ENCODE assay signal across 21 cellular contexts in the genomic region with DNA sequence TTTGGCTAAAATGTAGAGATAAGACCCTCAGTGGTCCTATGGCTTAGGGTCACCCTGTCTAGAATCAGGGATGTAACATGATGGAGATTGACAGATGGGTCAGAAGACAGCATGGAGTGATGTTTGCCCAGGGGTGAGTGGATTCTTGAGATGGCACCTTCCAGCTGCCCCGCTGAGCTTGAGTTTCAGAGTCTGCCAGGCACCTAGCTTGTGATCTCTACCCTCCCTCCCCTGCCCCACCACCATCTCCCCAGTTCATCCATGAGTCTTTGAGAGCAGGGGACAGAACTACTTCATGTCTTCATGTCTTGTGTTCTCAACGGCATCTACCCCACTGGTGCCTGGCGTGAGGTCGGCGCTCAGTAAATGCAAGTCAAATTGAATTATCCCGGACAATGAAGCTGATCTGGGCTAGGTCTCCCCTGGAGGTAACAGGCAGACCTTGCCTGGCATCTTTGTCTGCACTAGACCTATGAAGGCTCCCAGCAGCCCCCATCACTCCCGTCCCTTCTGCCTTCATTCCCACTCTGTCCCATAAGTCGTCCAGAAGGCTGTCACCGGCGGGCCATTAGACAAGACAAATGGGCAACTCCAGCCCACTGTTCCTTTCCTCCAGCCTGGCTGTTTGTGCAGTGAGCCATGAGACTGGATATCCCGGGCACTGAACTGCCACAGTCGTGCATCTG.
DNase-seq lines count a peak whose midpoint lies in the region; ATAC-seq and TF ChIP-seq lines count a peak whose summit lies in the region.
"Had no signal": no experiment of that assay in that cellular context is flagged by ENCODE, and none has a peak within 500 bp of the region (broad histone marks: within the 10 kb centered on the region; RNA-seq: fewer than 3 reads in every experiment).

No MANE protein-coding gene starts in this region.

- no peak overlapping the region for H3K27ac ChIP-seq in right atrium auricular region
- no peak overlapping the region for H3K27ac ChIP-seq in right cardiac atrium (ENCODE audit: low read length)
- H3K27ac ChIP-seq: BLaER1, SJCRH30 had no signal

- H3K9me3 ChIP-seq in right atrium auricular region = no peaks in the 10 kb centered on the region
- no peaks in the 10 kb centered on the region for H3K9me3 ChIP-seq in right cardiac atrium (ENCODE audit: control insufficient read depth, low read length)
- H3K9me3 ChIP-seq: BLaER1, SJCRH30 had no signal

- H3K27me3 Mint-ChIP-seq in osteocyte (ENCODE audit: unreplicated experiment) = no peaks in the 10 kb centered on the region
- H3K27me3 Mint-ChIP-seq: CD4-positive, CD25-positive, alpha-beta regulatory T cell had no signal

- H3K27ac Mint-ChIP-seq in osteocyte (ENCODE audit: unreplicated experiment) = no peak overlapping the region
- H3K27ac Mint-ChIP-seq: CD4-positive, CD25-positive, alpha-beta regulatory T cell had no signal

- peak; percentile 40 for DNase-seq in right atrium auricular region (ENCODE audit: low spot score)
- no peak for DNase-seq in right cardiac atrium
- DNase-seq in left kidney (ENCODE audit: low read depth, low spot score) = peak; percentile 84
- peak; percentile 66 for DNase-seq in osteocyte (ENCODE audit: extremely low spot score, unreplicated experiment)
- no peak for DNase-seq in hypothalamus (lab: John Stamatoyannopoulos, UW)
- no peak for DNase-seq in NCI-H82 (lab: John Stamatoyannopoulos, UW)
- DNase-seq: CD4-positive, CD25-positive, alpha-beta regulatory T cell; H7; KBM-7; NCI-H1105 treated with DMSO at 0.1 percent for 48 hours; NCI-H146; NCI-H2029; NCI-H446; NCI-H524 treated with DMSO at 0.1 percent for 48 hours; NCI-H774; NK-92 treated with Interleukin-12 subunit alpha and Interleukin-12 subunit beta, amount 100 ng/mL, for 24 hours; PC-3; SJCRH30 had no signal

- no peak for TF ChIP-seq CTCF in right atrium auricular region (IDR thresholded peaks at IDR 0.05)
- TF ChIP-seq CTCF in osteocyte (IDR thresholded peaks at IDR 0.05) = no peak

- intact Hi-C loops in right cardiac atrium (cut with DNase I) = no loop called here

- H3K4me3 ChIP-seq in right atrium auricular region = no peak overlapping the region
- no peak overlapping the region for H3K4me3 ChIP-seq in right cardiac atrium (ENCODE audit: low read length)
- H3K4me3 ChIP-seq: BLaER1, SJCRH30 had no signal

- no peaks in the 10 kb centered on the region for H3K36me3 ChIP-seq in right atrium auricular region
- H3K36me3 ChIP-seq: BLaER1, SJCRH30 had no signal

- 82% methylated on average over 12 of the region's 12 CpGs for WGBS in right cardiac atrium

- H3K4me1 ChIP-seq in right atrium auricular region = no peaks in the 10 kb centered on the region
- H3K4me1 ChIP-seq in right cardiac atrium (ENCODE audit: control insufficient read depth, insufficient read depth, low read length) = no peaks in the 10 kb centered on the region
- H3K4me1 ChIP-seq: BLaER1, SJCRH30 had no signal

- no peak for ATAC-seq in right cardiac atrium
- no peak for ATAC-seq in GM18517 (IDR thresholded peaks at IDR 0.05; ENCODE audit: unreplicated experiment)
- ATAC-seq: PC-3, Right ventricle myocardium inferior had no signal

- H3K9me3 Mint-ChIP-seq in osteocyte (ENCODE audit: unreplicated experiment) = no peaks in the 10 kb centered on the region

- no peaks in the 10 kb centered on the region for H3K36me3 Mint-ChIP-seq in osteocyte (ENCODE audit: unreplicated experiment)
- H3K36me3 Mint-ChIP-seq: CD4-positive, CD25-positive, alpha-beta regulatory T cell had no signal

- no peaks in the 10 kb centered on the region for H3K4me1 Mint-ChIP-seq in osteocyte (ENCODE audit: unreplicated experiment)
- H3K4me1 Mint-ChIP-seq: CD4-positive, CD25-positive, alpha-beta regulatory T cell had no signal

- H3K27me3 ChIP-seq in right atrium auricular region (no peaks in the 10 kb centered on the region), right cardiac atrium (ENCODE audit: control insufficient read depth, insufficient read depth) (no peaks in the 10 kb centered on the region)
- H3K27me3 ChIP-seq: BLaER1, SJCRH30 had no signal

- H3K4me3 Mint-ChIP-seq in osteocyte (ENCODE audit: unreplicated experiment) = no peak overlapping the region

Comparison
In these comparisons a context has a peak if more than half of its experiments do, and no peak if none do; other contexts are left out.
1. DNase-seq: peak in right atrium auricular region (single experiment), left kidney (single experiment) and osteocyte (single experiment); none in right cardiac atrium (0 of 3), hypothalamus (0 of 51) and NCI-H82 (single experiment).